11 cellular contexts compared by ENCODE assay signal in the genomic region with DNA sequence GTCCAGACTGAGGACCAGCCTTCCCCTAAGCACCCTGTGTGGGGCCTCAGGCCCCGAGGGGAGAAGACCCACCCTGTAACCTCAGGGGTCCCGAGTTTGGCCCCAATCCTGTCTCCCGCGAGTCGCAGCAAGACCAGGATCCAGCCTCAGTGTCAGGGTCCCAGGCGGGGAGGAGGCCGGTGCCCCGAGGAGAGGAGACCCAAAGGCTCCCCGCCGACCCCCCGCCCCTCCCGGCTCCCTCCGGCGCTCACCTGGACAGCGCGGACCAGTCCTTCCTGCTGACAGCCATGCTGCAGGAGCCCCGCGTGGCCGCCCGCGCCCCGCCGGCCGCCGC. TPM values are rescaled to one million over a fixed set of nuclear protein-coding genes. Genes with fewer than 3 reads are reported as not detected.
A peak's percentile ranks its signal among the peaks of the same experiment; 100 is the strongest.
DNase-seq lines count a peak whose midpoint lies in the region; ATAC-seq and TF ChIP-seq lines count a peak whose summit lies in the region.
"Had no signal": no experiment of that assay in that cellular context is flagged by ENCODE, and none has a peak within 500 bp of the region (broad histone marks: within the 10 kb centered on the region; RNA-seq: fewer than 3 reads in every experiment).

TSS of gene LAD1 (minus strand) at position 307 of the 334 bp plus-strand sequence. CDS start at position 289, 18 bp downstream.

- no peaks in the 10 kb centered on the region for H3K9me3 Mint-ChIP-seq in Calu3 (ENCODE audit: low read depth, unreplicated experiment)
- no peaks in the 10 kb centered on the region for H3K9me3 Mint-ChIP-seq in MCF 10A (ENCODE audit: unreplicated experiment)
- H3K9me3 Mint-ChIP-seq: activated CD4-positive, alpha-beta T cell treated with anti-CD3 and anti-CD28 coated beads, Interleukin-2, amount 10 ng/mL, durations not matched to agents 7 days and 5 days; activated naive CD8-positive, alpha-beta T cell treated with anti-CD3 and anti-CD28 coated beads, Interleukin-2, amount 10 ng/mL, durations not matched to agents 7 days and 5 days; immature natural killer cell had no signal

- H2AFZ ChIP-seq in osteoblast (ENCODE audit: low read length), result no peak within 1 kb of the TSS

- CTCF ChIA-PET in Calu3 (lab: Charles Lee), result interaction anchor here (1.6 kb wide), 1 partner anchor 13 kb away, joined by 7 read pairs; no protein-coding TSS in a partner anchor
- CTCF ChIA-PET in MCF 10A (lab: Yijun Ruan, JAX), result interaction anchor here (0.6 to 2.2 kb wide), 4 partner anchors 10 to 139 kb away, joined by 4 to 19 read pairs (median 5); no protein-coding TSS in a partner anchor

- no peak for DNase-seq in Calu3
- DNase-seq in MCF 10A (ENCODE audit: unreplicated experiment), result no peak
- DNase-seq in osteoblast (ENCODE audit: insufficient read length, low spot score, missing footprints), result no peak
- no peak for DNase-seq in activated T-cell treated with anti-CD3 and anti-CD28 coated beads, Interleukin-2, amount 50 U/mL, for 48 hours
- DNase-seq in NCI-H1436 (lab: John Stamatoyannopoulos, UW), result no peak
- DNase-seq: activated CD4-positive, alpha-beta T cell treated with anti-CD3 and anti-CD28 coated beads, Interleukin-2, amount 10 ng/mL, durations not matched to agents 7 days and 5 days; activated naive CD8-positive, alpha-beta T cell treated with anti-CD3 and anti-CD28 coated beads, Interleukin-2, amount 10 ng/mL, durations not matched to agents 7 days and 5 days; immature natural killer cell had no signal

- peak within 1 kb of the TSS; percentile 84 for H3K27ac Mint-ChIP-seq in Calu3 (ENCODE audit: unreplicated experiment)
- peak within 1 kb of the TSS; percentile 1 for H3K27ac Mint-ChIP-seq in MCF 10A (ENCODE audit: low read depth, unreplicated experiment)
- H3K27ac Mint-ChIP-seq: activated CD4-positive, alpha-beta T cell treated with anti-CD3 and anti-CD28 coated beads, Interleukin-2, amount 10 ng/mL, durations not matched to agents 7 days and 5 days; activated naive CD8-positive, alpha-beta T cell treated with anti-CD3 and anti-CD28 coated beads, Interleukin-2, amount 10 ng/mL, durations not matched to agents 7 days and 5 days; immature natural killer cell had no signal

- H3K4me3 Mint-ChIP-seq in Calu3 (ENCODE audit: low read depth, unreplicated experiment) (peak within 1 kb of the TSS; percentile 87), MCF 10A (ENCODE audit: unreplicated experiment) (peak within 1 kb of the TSS; percentile 66)
- H3K4me3 Mint-ChIP-seq: activated CD4-positive, alpha-beta T cell treated with anti-CD3 and anti-CD28 coated beads, Interleukin-2, amount 10 ng/mL, durations not matched to agents 7 days and 5 days; activated naive CD8-positive, alpha-beta T cell treated with anti-CD3 and anti-CD28 coated beads, Interleukin-2, amount 10 ng/mL, durations not matched to agents 7 days and 5 days; immature natural killer cell had no signal

- no peaks in the 10 kb centered on the region for H3K4me1 ChIP-seq in osteoblast (ENCODE audit: insufficient read depth, low read length)

- peaks cover 40% of the 10 kb centered on the region for H3K4me1 Mint-ChIP-seq in Calu3 (ENCODE audit: low read depth, unreplicated experiment)
- peaks cover 24% of the 10 kb centered on the region for H3K4me1 Mint-ChIP-seq in MCF 10A (ENCODE audit: insufficient read depth, unreplicated experiment)
- H3K4me1 Mint-ChIP-seq: activated CD4-positive, alpha-beta T cell treated with anti-CD3 and anti-CD28 coated beads, Interleukin-2, amount 10 ng/mL, durations not matched to agents 7 days and 5 days; activated naive CD8-positive, alpha-beta T cell treated with anti-CD3 and anti-CD28 coated beads, Interleukin-2, amount 10 ng/mL, durations not matched to agents 7 days and 5 days; immature natural killer cell had no signal

- H3K9me3 ChIP-seq in iPS-18c (ENCODE audit: control insufficient read depth, insufficient read depth, low read length), result no peaks in the 10 kb centered on the region
- no peaks in the 10 kb centered on the region for H3K9me3 ChIP-seq in osteoblast (ENCODE audit: low read depth, low read length)

- no peaks in the 10 kb centered on the region for H3K36me3 ChIP-seq in osteoblast (ENCODE audit: insufficient read depth, low read length)

- H3K27me3 Mint-ChIP-seq in Calu3 (ENCODE audit: unreplicated experiment) (no peaks in the 10 kb centered on the region), MCF 10A (ENCODE audit: insufficient read depth, unreplicated experiment) (no peaks in the 10 kb centered on the region)

- no peak for ATAC-seq in GM19035 (IDR thresholded peaks at IDR 0.05; ENCODE audit: unreplicated experiment)
- no peak for ATAC-seq in HG03045 (IDR thresholded peaks at IDR 0.05; ENCODE audit: unreplicated experiment)

- no peaks in the 10 kb centered on the region for H4K20me1 ChIP-seq in osteoblast (ENCODE audit: insufficient read depth, low read length)

- H3K27ac ChIP-seq in osteoblast (ENCODE audit: low read depth, low read length), result no peak within 1 kb of the TSS

- H3K36me3 Mint-ChIP-seq in Calu3 (ENCODE audit: insufficient read depth, unreplicated experiment) (peaks cover 69% of the 10 kb centered on the region), MCF 10A (ENCODE audit: insufficient read depth, unreplicated experiment) (no peaks in the 10 kb centered on the region)
- H3K36me3 Mint-ChIP-seq: activated naive CD8-positive, alpha-beta T cell treated with anti-CD3 and anti-CD28 coated beads, Interleukin-2, amount 10 ng/mL, durations not matched to agents 7 days and 5 days; immature natural killer cell had no signal

- BruUV-seq in Calu3 (replicated peaks; lab: Mats Ljungman, UMichigan), result no TSS peak
- no TSS peak for BruUV-seq in MCF 10A (replicated peaks; lab: Mats Ljungman, UMichigan)

- peaks cover 72% of the 10 kb centered on the region for H3K27me3 ChIP-seq in osteoblast (ENCODE audit: insufficient read depth, low read length)

- TF ChIP-seq CTCF in Calu3 (IDR thresholded peaks at IDR 0.05; ENCODE audit: unreplicated experiment), result no peak
- TF ChIP-seq CTCF in MCF 10A (IDR thresholded peaks at IDR 0.05; ENCODE audit: unreplicated experiment), result no peak
- TF ChIP-seq CTCF in osteoblast (IDR thresholded peaks at IDR 0.05; ENCODE audit: extremely low read depth, low read depth, low read length), result no peak

- peak within 1 kb of the TSS; percentile 13 for H3K4me2 ChIP-seq in osteoblast (ENCODE audit: insufficient read depth, low read length)

- POLR2A ChIA-PET in MCF 10A (lab: Yijun Ruan, JAX), result interaction anchor here (1.3 to 2.9 kb wide), 2 partner anchors 10 to 139 kb away, joined by 3 to 7 read pairs; no protein-coding TSS in a partner anchor

- intact Hi-C loops in Calu3 (cut with micrococcal nuclease; ENCODE audit: unreplicated experiment) (no loop called here), MCF 10A (cut with micrococcal nuclease) (loop anchor here (1.0 kb wide), 1 partner anchor 14 kb away; no protein-coding TSS in a partner anchor)

- H3K79me2 ChIP-seq in osteoblast (ENCODE audit: insufficient read depth, low read length), result no peaks in the 10 kb centered on the region

- peak within 1 kb of the TSS; percentile 65 for H3K4me3 ChIP-seq in iPS-18c (ENCODE audit: insufficient read depth, low read depth, low read length)
- peak within 1 kb of the TSS; percentile 19 for H3K4me3 ChIP-seq in osteoblast (ENCODE audit: insufficient read depth, low read length)

RNA-seq across cellular contexts. Expression of gene LAD1, which starts in this region (rescaled TPM):
- 209 and 244 TPM in 2 replicates for total RNA-seq in Calu3 (2022)
- total RNA-seq in MCF 10A (2022), result 21.4 and 40.9 TPM in 2 replicates
- total RNA-seq in osteoblast, result not detected in 2 replicates
- total RNA-seq: activated CD4-positive, alpha-beta T cell treated with anti-CD3 and anti-CD28 coated beads, Interleukin-2, amount 10 ng/mL, durations not matched to agents 7 days and 5 days; activated naive CD8-positive, alpha-beta T cell treated with anti-CD3 and anti-CD28 coated beads, Interleukin-2, amount 10 ng/mL, durations not matched to agents 7 days and 5 days had no signal

Comparison
In these comparisons a context has a peak if more than half of its experiments do, and no peak if none do; other contexts are left out.
1. RNA of gene LAD1 (total RNA-seq): 209 to 244 TPM in Calu3 and 21.4 to 40.9 TPM in MCF 10A; not detected in osteoblast; every median in the first group is over 10 times any median in the second.